8 cellular contexts compared by ENCODE assay signal in the genomic region with DNA sequence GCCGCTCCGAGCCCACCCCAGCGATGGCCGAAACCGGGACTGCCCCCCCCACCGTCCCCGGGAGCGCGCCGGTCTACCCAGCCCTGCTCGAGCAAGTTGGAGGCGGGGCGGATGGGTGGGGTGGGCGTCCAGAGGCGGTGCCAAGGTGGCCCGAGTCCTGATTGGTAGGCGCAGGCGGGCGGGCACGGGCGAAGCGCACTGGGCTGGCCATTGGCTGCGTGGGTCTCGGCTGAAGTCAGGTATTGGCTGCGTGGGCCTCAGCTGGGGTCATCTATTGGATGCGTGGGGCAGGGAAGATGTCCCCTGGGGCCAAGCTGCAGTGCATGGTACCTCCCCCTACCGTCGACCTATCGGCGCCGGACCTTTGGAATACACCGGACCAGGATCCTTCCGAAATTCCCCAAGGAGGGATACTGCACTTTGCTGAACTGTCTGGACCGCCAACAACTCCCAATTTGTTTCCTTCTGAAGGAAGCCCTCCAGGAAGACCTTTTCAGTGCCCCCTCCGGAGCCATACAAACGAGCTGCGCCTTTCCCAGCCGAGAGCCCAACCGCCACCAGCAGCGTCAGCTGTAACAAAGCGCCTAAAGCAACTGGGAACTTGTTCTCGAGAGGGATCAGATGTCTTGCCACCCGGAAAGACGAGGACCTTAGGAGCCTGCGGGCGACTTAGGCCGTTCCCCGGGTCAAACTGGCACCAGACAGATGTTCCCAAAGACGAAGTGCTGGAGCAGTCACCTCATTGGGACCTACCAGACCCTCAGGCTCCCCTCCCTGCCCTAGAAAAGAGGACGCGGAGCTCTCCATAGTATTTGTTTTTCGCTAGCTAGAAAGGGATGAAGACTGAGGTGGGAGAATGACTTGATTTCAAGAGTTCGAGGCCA. TPM values are rescaled to one million over a fixed set of nuclear protein-coding genes. Genes with fewer than 3 reads are reported as not detected.
DNase-seq lines count a peak whose midpoint lies in the region; ATAC-seq and TF ChIP-seq lines count a peak whose summit lies in the region.

A gene with protein sequence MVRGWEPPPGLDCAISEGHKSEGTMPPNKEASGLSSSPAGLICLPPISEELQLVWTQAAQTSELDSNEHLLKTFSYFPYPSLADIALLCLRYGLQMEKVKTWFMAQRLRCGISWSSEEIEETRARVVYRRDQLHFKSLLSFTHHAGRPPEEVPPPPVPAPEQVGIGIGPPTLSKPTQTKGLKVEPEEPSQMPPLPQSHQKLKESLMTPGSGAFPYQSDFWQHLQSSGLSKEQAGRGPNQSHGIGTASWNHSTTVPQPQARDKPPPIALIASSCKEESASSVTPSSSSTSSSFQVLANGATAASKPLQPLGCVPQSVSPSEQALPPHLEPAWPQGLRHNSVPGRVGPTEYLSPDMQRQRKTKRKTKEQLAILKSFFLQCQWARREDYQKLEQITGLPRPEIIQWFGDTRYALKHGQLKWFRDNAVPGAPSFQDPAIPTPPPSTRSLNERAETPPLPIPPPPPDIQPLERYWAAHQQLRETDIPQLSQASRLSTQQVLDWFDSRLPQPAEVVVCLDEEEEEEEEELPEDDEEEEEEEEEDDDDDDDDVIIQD (minus strand): TSS at position 113 of the 884 bp plus-strand sequence. CDS start 180 bp downstream, outside the sequence.

- POLR2A ChIA-PET in PC-3 (lab: Charles Lee; ENCODE audit: unreplicated experiment) = interaction anchor here (0.6 to 1.0 kb wide), 5 partner anchors 14 to 35 kb away, joined by 4 to 6 read pairs (median 6); partner anchors contain the start of genes BCL2L2, PABPN1 and PPP1R3E

- BruUV-seq in PC-3 (replicated peaks; lab: Mats Ljungman, UMichigan) = TSS peak; percentile 98

- intact Hi-C loops in PC-3 (cut with micrococcal nuclease) = loop anchor here (1.0 to 5.0 kb wide), 2 partner anchors 15 to 164 kb away; no protein-coding TSS in a partner anchor

- TF ChIP-seq POLR2A in erythroblast (IDR thresholded peaks at IDR 0.05; ENCODE audit: low read length) = peak; percentile 90

- peaks cover 20% of the 10 kb centered on the region for H3K4me1 ChIP-seq in PC-3 (ENCODE audit: insufficient read depth, low read length)
- peaks cover 22% of the 10 kb centered on the region for H3K4me1 ChIP-seq in muscle layer of colon (ENCODE audit: insufficient read depth, low read length)

- H3K27ac ChIP-seq in PC-3 (ENCODE audit: low read length) = peak within 1 kb of the TSS; percentile 50
- H3K27ac ChIP-seq in muscle layer of colon (ENCODE audit: low read depth, low read length) = peak within 1 kb of the TSS; percentile 99

- H2AFZ ChIP-seq in PC-3 (ENCODE audit: low read length) = peak within 1 kb of the TSS; percentile 99

- peak; percentile 98 for ATAC-seq in GM21576 (IDR thresholded peaks at IDR 0.05; ENCODE audit: unreplicated experiment)
- peak; percentile 98 for ATAC-seq in PC-3

- TF ChIP-seq EP300 in Ishikawa (IDR thresholded peaks at IDR 0.05; ENCODE audit: borderline replicate concordance) = 0 out of 2 replicates have a peak, but pooled peaks have one; percentile 13

- H3K4me3 ChIP-seq in PC-3 (ENCODE audit: low read length) (peak within 1 kb of the TSS; percentile 100), muscle layer of colon (ENCODE audit: low read depth in 1 of 2, low read length in 2 of 2) (peak within 1 kb of the TSS; percentile 91 to 98)

- TF ChIP-seq RAD21 in Ishikawa (IDR thresholded peaks at IDR 0.05; ENCODE audit: low read depth) = no peak

- H3K9me3 ChIP-seq in PC-3 (ENCODE audit: low read length) (no peaks in the 10 kb centered on the region), muscle layer of colon (ENCODE audit: low read length) (no peaks in the 10 kb centered on the region)

- peak; percentile 97 for DNase-seq in DMS153 (lab: John Stamatoyannopoulos, UW)
- DNase-seq in PC-3 = peak; percentile 98
- DNase-seq in activated T-cell treated with anti-CD3 and anti-CD28 coated beads for 48 hours (ENCODE audit: low read depth) = peak; percentile 97
- peak; percentile 98 to 99 for DNase-seq in erythroblast (lab: John Stamatoyannopoulos, UW)
- DNase-seq in stimulated activated CD8-positive, alpha-beta memory T cell treated with anti-CD3 and anti-CD28 coated beads, Interleukin-7, amount 100 ng/mL, for 24 hours (ENCODE audit: low read depth) = peak; percentile 99

- H3K27me3 ChIP-seq in PC-3 (ENCODE audit: low read length) (no peaks in the 10 kb centered on the region), muscle layer of colon (ENCODE audit: control insufficient read depth in 1 of 2, insufficient read depth in 2 of 2, low read length in 2 of 2) (no peaks in the 10 kb centered on the region)

- no peaks in the 10 kb centered on the region for H3K36me3 ChIP-seq in PC-3 (ENCODE audit: low read depth, low read length)
- H3K36me3 ChIP-seq in muscle layer of colon (ENCODE audit: insufficient read depth, low read length) = no peaks in the 10 kb centered on the region

- H4K20me1 ChIP-seq in PC-3 (ENCODE audit: low read length) = no peaks in the 10 kb centered on the region

- peaks cover 27% of the 10 kb centered on the region for H3K79me2 ChIP-seq in PC-3 (ENCODE audit: low read length)

- CTCF ChIA-PET in PC-3 (lab: Charles Lee) = interaction anchor here (0.8 to 1.3 kb wide), 2 partner anchors 14 to 166 kb away, joined by 4 to 8 read pairs; no protein-coding TSS in a partner anchor

- peak within 1 kb of the TSS; percentile 95 for H3K4me2 ChIP-seq in PC-3 (ENCODE audit: low read length)

- H3K9me2 ChIP-seq in PC-3 (replicated peaks; ENCODE audit: low read length) = no peaks in the 10 kb centered on the region

- no peaks in the 10 kb centered on the region for H3F3A ChIP-seq in PC-3 (ENCODE audit: low read length, unreplicated experiment)

- H3K9ac ChIP-seq in PC-3 (ENCODE audit: low read length) (peak within 1 kb of the TSS; percentile 92), muscle layer of colon (ENCODE audit: low read length) (peak within 1 kb of the TSS; percentile 99)

- no peak for TF ChIP-seq CTCF in PC-3 (conservative IDR thresholded peaks at IDR 0.05; ENCODE audit: low read depth, low read length)

TF ChIP-seq in Ishikawa, 13 proteins besides CTCF, POLR2A, EP300 and RAD21:
- TF ChIP-seq TAF1 (IDR thresholded peaks at IDR 0.05; ENCODE audit: low read depth) = peak; percentile 63
- TF ChIP-seq EGR1 (IDR thresholded peaks at IDR 0.05) = peak; percentile 46
- TF ChIP-seq CREB1 (IDR thresholded peaks at IDR 0.05; ENCODE audit: low read depth) = no peak
- TF ChIP-seq, protein P1, sequence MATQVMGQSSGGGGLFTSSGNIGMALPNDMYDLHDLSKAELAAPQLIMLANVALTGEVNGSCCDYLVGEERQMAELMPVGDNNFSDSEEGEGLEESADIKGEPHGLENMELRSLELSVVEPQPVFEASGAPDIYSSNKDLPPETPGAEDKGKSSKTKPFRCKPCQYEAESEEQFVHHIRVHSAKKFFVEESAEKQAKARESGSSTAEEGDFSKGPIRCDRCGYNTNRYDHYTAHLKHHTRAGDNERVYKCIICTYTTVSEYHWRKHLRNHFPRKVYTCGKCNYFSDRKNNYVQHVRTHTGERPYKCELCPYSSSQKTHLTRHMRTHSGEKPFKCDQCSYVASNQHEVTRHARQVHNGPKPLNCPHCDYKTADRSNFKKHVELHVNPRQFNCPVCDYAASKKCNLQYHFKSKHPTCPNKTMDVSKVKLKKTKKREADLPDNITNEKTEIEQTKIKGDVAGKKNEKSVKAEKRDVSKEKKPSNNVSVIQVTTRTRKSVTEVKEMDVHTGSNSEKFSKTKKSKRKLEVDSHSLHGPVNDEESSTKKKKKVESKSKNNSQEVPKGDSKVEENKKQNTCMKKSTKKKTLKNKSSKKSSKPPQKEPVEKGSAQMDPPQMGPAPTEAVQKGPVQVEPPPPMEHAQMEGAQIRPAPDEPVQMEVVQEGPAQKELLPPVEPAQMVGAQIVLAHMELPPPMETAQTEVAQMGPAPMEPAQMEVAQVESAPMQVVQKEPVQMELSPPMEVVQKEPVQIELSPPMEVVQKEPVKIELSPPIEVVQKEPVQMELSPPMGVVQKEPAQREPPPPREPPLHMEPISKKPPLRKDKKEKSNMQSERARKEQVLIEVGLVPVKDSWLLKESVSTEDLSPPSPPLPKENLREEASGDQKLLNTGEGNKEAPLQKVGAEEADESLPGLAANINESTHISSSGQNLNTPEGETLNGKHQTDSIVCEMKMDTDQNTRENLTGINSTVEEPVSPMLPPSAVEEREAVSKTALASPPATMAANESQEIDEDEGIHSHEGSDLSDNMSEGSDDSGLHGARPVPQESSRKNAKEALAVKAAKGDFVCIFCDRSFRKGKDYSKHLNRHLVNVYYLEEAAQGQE (IDR thresholded peaks at IDR 0.05; ENCODE audit: low read depth) = no peak
- TF ChIP-seq TCF12 (IDR thresholded peaks at IDR 0.05; ENCODE audit: low read depth) = peak; percentile 18; the same call in 1 of the 2 replicates
- TF ChIP-seq, protein P2, sequence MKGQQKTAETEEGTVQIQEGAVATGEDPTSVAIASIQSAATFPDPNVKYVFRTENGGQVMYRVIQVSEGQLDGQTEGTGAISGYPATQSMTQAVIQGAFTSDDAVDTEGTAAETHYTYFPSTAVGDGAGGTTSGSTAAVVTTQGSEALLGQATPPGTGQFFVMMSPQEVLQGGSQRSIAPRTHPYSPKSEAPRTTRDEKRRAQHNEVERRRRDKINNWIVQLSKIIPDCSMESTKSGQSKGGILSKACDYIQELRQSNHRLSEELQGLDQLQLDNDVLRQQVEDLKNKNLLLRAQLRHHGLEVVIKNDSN (IDR thresholded peaks at IDR 0.05) = 0 out of 2 replicates have a peak, but pooled peaks have one; percentile 26
- peak; percentile 56; the same call in 1 of the 2 replicates for TF ChIP-seq MAX (IDR thresholded peaks at IDR 0.05)

RNA-seq across cellular contexts. Expression of the gene that starts here (rescaled TPM):
- 4.1 and 7.7 TPM in 2 replicates for total RNA-seq in PC-3 (2014; rRNA removed)

Comparison
In these comparisons a context has a peak if more than half of its experiments do, and no peak if none do; other contexts are left out.
1. Peak in every context shown above with its lines: DNase-seq, ATAC-seq, H3K4me3 ChIP-seq and H3K27ac ChIP-seq.